In genomic region chr19:55340784-55341147, GRCh38 we compare ENCODE assay signal across 1 cellular context.
TF ChIP-seq lines count a peak whose summit lies in the region.

No MANE protein-coding gene starts in this region.

TF ChIP-seq in SK-N-SH treated with all-trans-retinoic acid at 6 μM for 48 hours, 23 proteins besides CTCF, POLR2A, EP300 and RAD21 (continued from another document):
- TF ChIP-seq TSHZ2 (CRISPR knock-in tag; IDR thresholded peaks at IDR 0.05) (no peak), PATZ1 (CRISPR knock-in tag; IDR thresholded peaks at IDR 0.05; ENCODE audit: borderline replicate concordance) (no peak), ZFP3 (CRISPR knock-in tag; IDR thresholded peaks at IDR 0.05) (no peak), SNAI2 (CRISPR knock-in tag; IDR thresholded peaks at IDR 0.05) (no peak), OSR1 (CRISPR knock-in tag; IDR thresholded peaks at IDR 0.05) (no peak), ESRRG (CRISPR knock-in tag; IDR thresholded peaks at IDR 0.05) (no peak)
